In genomic region chr19:16898306-16899015, GRCh38 we compare ENCODE assay signal across 16 cellular contexts. TPM values are rescaled to one million over a fixed set of nuclear protein-coding genes. Genes with fewer than 3 reads are reported as not detected.
DNase-seq lines count a peak whose midpoint lies in the region; ATAC-seq and TF ChIP-seq lines count a peak whose summit lies in the region.
"Had no signal": no experiment of that assay in that cellular context is flagged by ENCODE, and none has a peak within 500 bp of the region (broad histone marks: within the 10 kb centered on the region; RNA-seq: fewer than 3 reads in every experiment).

No MANE protein-coding gene starts in this region.

- peak overlapping the region; percentile 58 to 83 for H3K4me3 ChIP-seq in tibial artery

- H3K4me3 Mint-ChIP-seq in activated naive CD4-positive, alpha-beta T cell treated with anti-CD3 and anti-CD28 coated beads, Interleukin-2, amount 50 U/mL, for 24 hours: peak overlapping the region; percentile 62
- H3K4me3 Mint-ChIP-seq in WTC11: peak overlapping the region; percentile 62

- no peak for DNase-seq in activated naive CD4-positive, alpha-beta T cell treated with anti-CD3 and anti-CD28 coated beads, Interleukin-2, amount 50 U/mL, for 16 hours
- no peak for DNase-seq in WTC11 (ENCODE audit: low spot score)
- peak; percentile 6 for DNase-seq in kidney glomerular epithelial cell (lab: John Stamatoyannopoulos, UW)
- no peak for DNase-seq in tibial artery
- no peak for DNase-seq in NCI-H345 (lab: John Stamatoyannopoulos, UW)
- DNase-seq: activated gamma-delta T cell treated with Interleukin-2 at 50 U/mL for 16 hours; C1 segment of cervical spinal cord; GDM1; KG1; NCI-H1930; stimulated activated CD4-positive, alpha-beta T cell treated with anti-CD3 and anti-CD28 coated beads, Interleukin-1b, Interleukin-23, amount 100 ng/mL, for 48 hours had no signal

- H3K27me3 ChIP-seq in tibial artery: peaks cover 0 to 5% of the 10 kb centered on the region in 2 donors

- no peak for ATAC-seq in WTC11
- no peak for ATAC-seq in GM21737 (IDR thresholded peaks at IDR 0.05; ENCODE audit: unreplicated experiment)
- ATAC-seq in GM19452 (IDR thresholded peaks at IDR 0.05; ENCODE audit: unreplicated experiment): no peak

- POLR2A ChIA-PET in WTC11 (lab: Charles Lee): no interaction called here

- H3K4me1 Mint-ChIP-seq in activated naive CD4-positive, alpha-beta T cell treated with anti-CD3 and anti-CD28 coated beads, Interleukin-2, amount 50 U/mL, for 24 hours: peaks cover 17% of the 10 kb centered on the region
- H3K4me1 Mint-ChIP-seq in WTC11: peaks cover 4% of the 10 kb centered on the region; the same call in 1 of the 2 replicates

- no peaks in the 10 kb centered on the region for H3K9me3 Mint-ChIP-seq in activated naive CD4-positive, alpha-beta T cell treated with anti-CD3 and anti-CD28 coated beads, Interleukin-2, amount 50 U/mL, for 24 hours
- H3K9me3 Mint-ChIP-seq in WTC11: no peaks in the 10 kb centered on the region

- CTCF ChIA-PET in WTC11 (lab: Charles Lee): interaction anchor here (0.9 to 1.8 kb wide), 3 partner anchors 11 to 183 kb away, joined by 3 to 8 read pairs (median 6); no protein-coding TSS in a partner anchor

- TF ChIP-seq CTCF in WTC11 (IDR thresholded peaks at IDR 0.05) (no peak), tibial artery (IDR thresholded peaks at IDR 0.05) (no peak)

- no peaks in the 10 kb centered on the region for H3K36me3 ChIP-seq in tibial artery
- H3K36me3 ChIP-seq: prostate gland had no signal

- no peaks in the 10 kb centered on the region for H3K36me3 Mint-ChIP-seq in activated naive CD4-positive, alpha-beta T cell treated with anti-CD3 and anti-CD28 coated beads, Interleukin-2, amount 50 U/mL, for 24 hours
- H3K36me3 Mint-ChIP-seq in WTC11: no peaks in the 10 kb centered on the region

- intact Hi-C loops in tibial artery (cut with DNase I; ENCODE audit: low total_unique reads): no loop called here

- peak overlapping the region; percentile 12 for H3K27ac Mint-ChIP-seq in activated naive CD4-positive, alpha-beta T cell treated with anti-CD3 and anti-CD28 coated beads, Interleukin-2, amount 50 U/mL, for 24 hours
- H3K27ac Mint-ChIP-seq in WTC11: no peak overlapping the region

- peak overlapping the region; percentile 76 to 88 for H3K27ac ChIP-seq in tibial artery

- peaks cover 0 to 22% (median 11%) of the 10 kb centered on the region in 4 donors for H3K4me1 ChIP-seq in tibial artery
- H3K4me1 ChIP-seq: prostate gland had no signal

- peaks cover 10% of the 10 kb centered on the region for H3K27me3 Mint-ChIP-seq in activated naive CD4-positive, alpha-beta T cell treated with anti-CD3 and anti-CD28 coated beads, Interleukin-2, amount 50 U/mL, for 24 hours
- peaks cover 31% of the 10 kb centered on the region for H3K27me3 Mint-ChIP-seq in WTC11 (ENCODE audit: low read depth)

- H3K9me3 ChIP-seq in tibial artery: no peaks in the 10 kb centered on the region
- H3K9me3 ChIP-seq: prostate gland had no signal

TF ChIP-seq in WTC11, 78 proteins besides CTCF, POLR2A, EP300 and RAD21:
- TF ChIP-seq PRDM15 (CRISPR knock-in tag; IDR thresholded peaks at IDR 0.05): no peak
- no peak for TF ChIP-seq FOXK1 (CRISPR knock-in tag; IDR thresholded peaks at IDR 0.05)
- TF ChIP-seq HMGA2 (CRISPR knock-in tag; IDR thresholded peaks at IDR 0.05): no peak
- TF ChIP-seq CREB1 (CRISPR knock-in tag; IDR thresholded peaks at IDR 0.05): no peak
TF ChIP-seq in WTC11: peak in this region for 0.

RNA-seq across cellular contexts. Expression of gene F2RL3, which starts 9.7 kb away (rescaled TPM):
- 0.11 to 0.14 TPM in 2 of 3 replicates, not detected in the other for total RNA-seq in WTC11 (2021)
- total RNA-seq: SK-MEL-5 had no signal
